In the genomic region with DNA sequence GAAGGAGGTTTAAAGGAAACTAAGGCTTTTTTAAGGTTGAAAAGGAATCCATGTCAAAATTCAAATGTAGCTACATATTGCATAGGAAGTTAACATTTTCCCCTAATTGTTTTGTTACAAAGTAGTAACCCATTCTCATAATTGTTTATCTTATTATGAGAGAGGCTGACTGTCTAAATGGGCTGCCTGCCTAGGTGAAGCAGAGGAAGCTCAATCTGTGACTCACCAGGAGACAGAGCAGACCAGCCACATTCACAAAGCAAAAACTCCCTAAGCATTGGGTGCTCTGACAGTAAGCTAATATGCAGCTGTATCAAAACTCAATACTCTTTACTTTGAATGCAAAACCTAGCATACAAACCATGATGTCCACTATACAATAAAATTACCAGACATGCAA, we compare ENCODE assay signal across 13 cellular contexts.
DNase-seq lines count a peak whose midpoint lies in the region; ATAC-seq and TF ChIP-seq lines count a peak whose summit lies in the region.
"Had no signal": no experiment of that assay in that cellular context is flagged by ENCODE, and none has a peak within 500 bp of the region (broad histone marks: within the 10 kb centered on the region; RNA-seq: fewer than 3 reads in every experiment).

No MANE protein-coding gene starts in this region.

- POLR2A ChIA-PET in activated CD8-positive, alpha-beta T cell treated with anti-CD3 and anti-CD28 coated beads, Interleukin-2, amount 10 ng/mL, durations not matched to agents 7 days and 5 days (lab: Charles Lee): no interaction called here

- H3K4me1 Mint-ChIP-seq in activated CD8-positive, alpha-beta T cell treated with anti-CD3 and anti-CD28 coated beads, Interleukin-2, amount 10 ng/mL, durations not matched to agents 7 days and 5 days (ENCODE audit: low read depth): no peaks in the 10 kb centered on the region
- H3K4me1 Mint-ChIP-seq: activated naive CD4-positive, alpha-beta T cell treated with anti-CD3 and anti-CD28 coated beads, Interleukin-2, amount 50 U/mL, for 24 hours had no signal

- H3K27ac ChIP-seq in osteoblast (ENCODE audit: low read depth, low read length): no peak overlapping the region
- H3K27ac ChIP-seq: BLaER1, testis had no signal

- H3K4me3 ChIP-seq in osteoblast (ENCODE audit: insufficient read depth, low read length): no peak overlapping the region
- H3K4me3 ChIP-seq: BLaER1, testis had no signal

- peaks cover 3% of the 10 kb centered on the region for H3K4me1 ChIP-seq in osteoblast (ENCODE audit: insufficient read depth, low read length)
- H3K4me1 ChIP-seq: BLaER1, testis had no signal

- H3K27me3 ChIP-seq in osteoblast (ENCODE audit: insufficient read depth, low read length): peaks cover 8% of the 10 kb centered on the region
- H3K27me3 ChIP-seq: BLaER1, testis had no signal

- no peak for TF ChIP-seq CTCF in osteoblast (IDR thresholded peaks at IDR 0.05; ENCODE audit: extremely low read depth, low read depth, low read length)

- H3K27ac Mint-ChIP-seq in activated CD8-positive, alpha-beta T cell treated with anti-CD3 and anti-CD28 coated beads, Interleukin-2, amount 10 ng/mL, durations not matched to agents 7 days and 5 days: no peak overlapping the region
- H3K27ac Mint-ChIP-seq: activated naive CD4-positive, alpha-beta T cell treated with anti-CD3 and anti-CD28 coated beads, Interleukin-2, amount 50 U/mL, for 24 hours had no signal

- DNase-seq in Ammon's horn (ENCODE audit: low spot score) (peak; percentile 48), RKO (ENCODE audit: low spot score) (peak; percentile 26), osteoblast (ENCODE audit: insufficient read length, low spot score, missing footprints) (peak; percentile 88), NCI-H1436 (lab: John Stamatoyannopoulos, UW) (no peak)
- DNase-seq in activated CD8-positive, alpha-beta T cell treated with anti-CD3 and anti-CD28 coated beads, Interleukin-2, amount 10 ng/mL, durations not matched to agents 7 days and 5 days: no peak
- DNase-seq: NCI-H1048, occipital lobe, testis had no signal

- H3K9me3 Mint-ChIP-seq in activated CD8-positive, alpha-beta T cell treated with anti-CD3 and anti-CD28 coated beads, Interleukin-2, amount 10 ng/mL, durations not matched to agents 7 days and 5 days (ENCODE audit: insufficient read depth): no peaks in the 10 kb centered on the region
- H3K9me3 Mint-ChIP-seq: activated naive CD4-positive, alpha-beta T cell treated with anti-CD3 and anti-CD28 coated beads, Interleukin-2, amount 50 U/mL, for 24 hours had no signal

- H3K4me2 ChIP-seq in osteoblast (ENCODE audit: insufficient read depth, low read length): no peak overlapping the region
- H3K4me2 ChIP-seq: BLaER1 had no signal

- no peaks in the 10 kb centered on the region for H3K36me3 ChIP-seq in osteoblast (ENCODE audit: insufficient read depth, low read length)
- H3K36me3 ChIP-seq: BLaER1 had no signal

- ATAC-seq in esophagus mucosa (peak; percentile 76), GM18909 (IDR thresholded peaks at IDR 0.05; ENCODE audit: poor library complexity, unreplicated experiment) (no peak), HG02588 (IDR thresholded peaks at IDR 0.05; ENCODE audit: unreplicated experiment) (no peak)
- ATAC-seq in activated CD8-positive, alpha-beta T cell treated with anti-CD3 and anti-CD28 coated beads, Interleukin-2, amount 10 ng/mL, durations not matched to agents 7 days and 5 days: no peak

- no peaks in the 10 kb centered on the region for H3K9me3 ChIP-seq in osteoblast (ENCODE audit: low read depth, low read length)
- H3K9me3 ChIP-seq: BLaER1, testis had no signal

- peaks cover 3% of the 10 kb centered on the region for H3K27me3 Mint-ChIP-seq in activated CD8-positive, alpha-beta T cell treated with anti-CD3 and anti-CD28 coated beads, Interleukin-2, amount 10 ng/mL, durations not matched to agents 7 days and 5 days (ENCODE audit: low read depth)
- H3K27me3 Mint-ChIP-seq: activated naive CD4-positive, alpha-beta T cell treated with anti-CD3 and anti-CD28 coated beads, Interleukin-2, amount 50 U/mL, for 24 hours had no signal

- CTCF ChIA-PET in activated CD8-positive, alpha-beta T cell treated with anti-CD3 and anti-CD28 coated beads, Interleukin-2, amount 10 ng/mL, durations not matched to agents 7 days and 5 days (lab: Charles Lee): interaction anchor here (1.6 kb wide), 1 partner anchor 17 kb away, joined by 3 read pairs; no protein-coding TSS in a partner anchor

- H4K20me1 ChIP-seq in osteoblast (ENCODE audit: insufficient read depth, low read length): no peaks in the 10 kb centered on the region
- H4K20me1 ChIP-seq: BLaER1 had no signal

- H3K36me3 Mint-ChIP-seq in activated CD8-positive, alpha-beta T cell treated with anti-CD3 and anti-CD28 coated beads, Interleukin-2, amount 10 ng/mL, durations not matched to agents 7 days and 5 days (ENCODE audit: low read depth): no peaks in the 10 kb centered on the region
- H3K36me3 Mint-ChIP-seq: activated naive CD4-positive, alpha-beta T cell treated with anti-CD3 and anti-CD28 coated beads, Interleukin-2, amount 50 U/mL, for 24 hours had no signal

- no peak overlapping the region for H3K4me3 Mint-ChIP-seq in activated CD8-positive, alpha-beta T cell treated with anti-CD3 and anti-CD28 coated beads, Interleukin-2, amount 10 ng/mL, durations not matched to agents 7 days and 5 days
- H3K4me3 Mint-ChIP-seq: activated naive CD4-positive, alpha-beta T cell treated with anti-CD3 and anti-CD28 coated beads, Interleukin-2, amount 50 U/mL, for 24 hours had no signal

- no peaks in the 10 kb centered on the region for H3K79me2 ChIP-seq in osteoblast (ENCODE audit: insufficient read depth, low read length)

- no peak overlapping the region for H2AFZ ChIP-seq in osteoblast (ENCODE audit: low read length)

Comparison
In these comparisons a context has a peak if more than half of its experiments do, and no peak if none do; other contexts are left out.
1. DNase-seq: peak in Ammon's horn (single experiment), RKO (single experiment) and osteoblast (single experiment); none in activated CD8-positive, alpha-beta T cell treated with anti-CD3 and anti-CD28 coated beads, Interleukin-2, amount 10 ng/mL, durations not matched to agents 7 days and 5 days (single experiment) and NCI-H1436 (single experiment).